Comparison of ENCODE assay signal across 8 cellular contexts in the genomic region with DNA sequence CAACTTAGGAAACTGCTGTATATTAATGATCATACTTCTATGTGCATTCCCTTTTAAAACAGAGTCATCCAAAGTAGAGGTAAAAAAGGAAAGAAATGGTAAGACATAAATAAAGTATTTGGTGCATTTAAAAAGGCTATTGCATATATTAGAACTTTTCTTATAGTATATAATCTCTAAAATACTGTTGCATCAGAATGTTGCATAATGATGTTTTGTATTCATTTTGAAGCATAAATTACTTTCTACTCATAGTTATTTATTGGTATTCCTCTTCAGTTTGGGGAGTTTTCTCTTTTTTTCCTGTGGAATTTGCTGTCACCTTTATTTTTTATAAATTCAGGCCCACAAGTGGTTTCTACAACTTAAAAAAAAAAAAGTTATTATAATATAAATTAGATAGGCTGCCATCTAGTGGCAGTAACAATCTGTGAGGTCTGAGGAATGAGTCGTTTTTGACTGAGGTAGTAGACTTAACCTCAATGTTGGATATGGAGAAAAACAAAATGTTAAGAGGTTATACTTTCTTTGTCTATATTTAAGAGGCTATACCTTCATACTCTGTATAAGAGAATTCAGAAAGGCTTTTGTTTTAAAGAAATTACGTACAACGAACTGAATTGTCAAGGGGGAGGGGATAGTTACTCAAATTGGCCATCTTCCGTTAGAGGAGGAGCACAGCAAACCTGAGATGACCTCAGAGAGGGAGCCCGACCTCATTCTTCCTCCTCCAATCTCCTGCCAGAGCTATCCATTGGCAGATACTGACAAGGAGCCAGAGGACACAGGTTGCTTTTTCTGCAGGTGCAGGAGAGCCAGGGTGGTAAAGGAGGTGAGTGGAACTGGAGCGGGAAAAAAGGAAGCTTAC. TPM values are rescaled to one million over a fixed set of nuclear protein-coding genes. Genes with fewer than 3 reads are reported as not detected.
DNase-seq lines count a peak whose midpoint lies in the region; ATAC-seq, FAIRE-seq and TF ChIP-seq lines count a peak whose summit lies in the region.

No MANE protein-coding gene starts in this region.

- no peak for DNase-seq in AG09309 (ENCODE audit: low read depth)
- peak; percentile 15 for DNase-seq in GM06990 (ENCODE audit: extremely low read depth, insufficient read length)
- peak; percentile 26 for DNase-seq in SK-N-SH
- DNase-seq in left lobe of liver (ENCODE audit: low spot score): peak; percentile 53
- DNase-seq in upper lobe of right lung: no peak
- no peak for DNase-seq in middle frontal gyrus (ENCODE audit: extremely low spot score, low spot score)

- H3K79me2 ChIP-seq in SK-N-SH (ENCODE audit: insufficient read depth): no peaks in the 10 kb centered on the region

- H3K27ac ChIP-seq in SK-N-SH (ENCODE audit: low read depth in 2 of 2, low read length in 1 of 2) (no peak overlapping the region), upper lobe of right lung (no peak overlapping the region)

- WGBS in SK-N-SH (ENCODE audit: low lambda C conversion rate): 43% methylated on average over 6 of the region's 6 CpGs

- no peaks in the 10 kb centered on the region for H3K27me3 ChIP-seq in GM06990 (replicated peaks; ENCODE audit: control insufficient read depth, insufficient read depth, low read length)
- no peaks in the 10 kb centered on the region for H3K27me3 ChIP-seq in SK-N-SH (ENCODE audit: insufficient read depth)
- no peaks in the 10 kb centered on the region for H3K27me3 ChIP-seq in upper lobe of right lung

- H2AFZ ChIP-seq in SK-N-SH (ENCODE audit: low read depth): 0 out of 2 replicates have a peak overlapping the region, but pooled peaks have one; percentile 43

- no peak overlapping the region for H3K4me3 ChIP-seq in AG09309 (ENCODE audit: control insufficient read depth, low read depth, low read length)
- no peak overlapping the region; the same call in 1 of the 2 replicates for H3K4me3 ChIP-seq in GM06990 (replicated peaks; ENCODE audit: low read depth, low read length)
- H3K4me3 ChIP-seq in SK-N-SH (ENCODE audit: low read depth in 2 of 2, low read length in 1 of 2): no peak overlapping the region
- H3K4me3 ChIP-seq in upper lobe of right lung: no peak overlapping the region

- peak; percentile 49 for TF ChIP-seq CTCF in AG09309 (IDR thresholded peaks at IDR 0.05; ENCODE audit: control insufficient read depth, insufficient read depth, low read depth, low read length, missing control alignments)
- peak; percentile 41 for TF ChIP-seq CTCF in GM06990 (IDR thresholded peaks at IDR 0.05; ENCODE audit: insufficient read depth, low read length, poor library complexity, severe bottlenecking)
- TF ChIP-seq CTCF in SK-N-SH (IDR thresholded peaks at IDR 0.05): peak; percentile 72
- peak; percentile 70 for TF ChIP-seq CTCF in upper lobe of right lung (IDR thresholded peaks at IDR 0.05)

- no peaks in the 10 kb centered on the region for H4K20me1 ChIP-seq in SK-N-SH (ENCODE audit: insufficient read depth)

- H3K9me3 ChIP-seq in SK-N-SH: no peaks in the 10 kb centered on the region
- no peaks in the 10 kb centered on the region for H3K9me3 ChIP-seq in upper lobe of right lung

- H3K4me1 ChIP-seq in SK-N-SH (ENCODE audit: control insufficient read depth in 1 of 2, insufficient read depth in 2 of 2, low read depth in 1 of 2, low read length in 1 of 2) (no peaks in the 10 kb centered on the region), upper lobe of right lung (no peaks in the 10 kb centered on the region)

- peak; percentile 70 for FAIRE-seq in colon (lab: Jason Lieb, UNC)

- intact Hi-C loops in upper lobe of right lung (cut with DNase I): no loop called here

- H3F3A ChIP-seq in SK-N-SH (replicated peaks; ENCODE audit: insufficient read depth): peaks cover 3% of the 10 kb centered on the region

- no peak overlapping the region for H3K4me2 ChIP-seq in SK-N-SH

- H3K9ac ChIP-seq in SK-N-SH: no peak overlapping the region

- POLR2A ChIA-PET in SK-N-SH (lab: Yijun Ruan, JAX): no interaction called here

- TF ChIP-seq RAD21 in SK-N-SH (IDR thresholded peaks at IDR 0.05; ENCODE audit: low read length): peak; percentile 48

- H3K9me2 ChIP-seq in SK-N-SH: no peaks in the 10 kb centered on the region

- CTCF ChIA-PET in SK-N-SH (lab: Yijun Ruan, JAX): interaction anchor here (0.7 to 2.4 kb wide), 25 partner anchors 10 to 376 kb away, joined by 3 to 12 read pairs (median 4); a partner anchor contains a TSS

- H3K36me3 ChIP-seq in GM06990 (ENCODE audit: control insufficient read depth, insufficient read depth, low read length) (no peaks in the 10 kb centered on the region), SK-N-SH (replicated peaks in 1 of 2; ENCODE audit: control insufficient read depth in 1 of 2, insufficient read depth in 2 of 2, low read length in 1 of 2) (peaks cover 0 to under 1% of the 10 kb centered on the region in 2 experiments), upper lobe of right lung (no peaks in the 10 kb centered on the region)

- no peak for TF ChIP-seq EP300 in SK-N-SH (IDR thresholded peaks at IDR 0.05; ENCODE audit: borderline replicate concordance in 1 of 2, low read depth in 1 of 2, low read length in 1 of 2)

- ATAC-seq in HG03571 (IDR thresholded peaks at IDR 0.05; ENCODE audit: unreplicated experiment) (peak; percentile 55), left lobe of liver (peak; percentile 99), upper lobe of right lung (peak; percentile 64)

TF ChIP-seq in SK-N-SH, 30 proteins besides CTCF, POLR2A, EP300 and RAD21:
- no peak for TF ChIP-seq EZH2phosphoT487 (IDR thresholded peaks at IDR 0.05; ENCODE audit: borderline replicate concordance, low read depth)
- TF ChIP-seq SMC3 (IDR thresholded peaks at IDR 0.05; ENCODE audit: low read depth, low read length): peak; percentile 33; the same call in 1 of the 2 replicates

RNA-seq across cellular contexts. Expression of a gene that starts 23.8 kb away (rescaled TPM):
- 1.6 and 2.1 TPM in 2 replicates for polyA plus RNA-seq in SK-N-SH (2012; rRNA removed)
- 1.6 and 1.9 TPM in 2 replicates for polyA plus RNA-seq in SK-N-SH (2012; cell fraction: cytosol; rRNA removed)
- 3.1 and 5.1 TPM in 2 replicates for polyA plus RNA-seq in SK-N-SH (2012; cell fraction: nucleus; rRNA removed)
- total RNA-seq in left lobe of liver (3.5 TPM), upper lobe of right lung (10.7 TPM)

RNA-seq across cellular contexts. Expression of a gene that starts 37.0 kb away (rescaled TPM):
- 15.5 and 19.5 TPM in 2 replicates for polyA plus RNA-seq in SK-N-SH (2012; rRNA removed)
- 28.6 and 35.9 TPM in 2 replicates for polyA plus RNA-seq in SK-N-SH (2012; cell fraction: cytosol; rRNA removed)
- polyA plus RNA-seq in SK-N-SH (2012; cell fraction: nucleus; rRNA removed): 3.6 and 10.3 TPM in 2 replicates
- total RNA-seq in left lobe of liver (19.1 TPM), upper lobe of right lung (32.3 TPM)

Comparison
In these comparisons a context has a peak if more than half of its experiments do, and no peak if none do; other contexts are left out.
1. DNase-seq: peak in GM06990 (single experiment), SK-N-SH (single experiment) and left lobe of liver (single experiment); none in AG09309 (single experiment), upper lobe of right lung (single experiment) and middle frontal gyrus (single experiment).
2. Peak in every context shown above with its lines, with median percentiles within 50 percentile points of each other: CTCF ChIP-seq and ATAC-seq.